Comparison of ENCODE assay signal across 1 cellular context in genomic region chr16:8924214-8924613, GRCh38.
TF ChIP-seq lines count a peak whose summit lies in the region.

No MANE protein-coding gene starts in this region.

TF ChIP-seq in GM12878, 131 proteins besides CTCF, POLR2A, EP300 and RAD21:
- TF ChIP-seq SMAD5 (IDR thresholded peaks at IDR 0.05; ENCODE audit: low read depth) (no peak), FOS (IDR thresholded peaks at IDR 0.05; ENCODE audit: borderline replicate concordance, extremely low read depth, insufficient read length) (no peak), TBL1XR1 (IDR thresholded peaks at IDR 0.05; ENCODE audit: low read depth, low read length) (no peak), CEBPZ (IDR thresholded peaks at IDR 0.05; ENCODE audit: low read depth, low read length) (no peak), IKZF1 (conservative IDR thresholded peaks at IDR 0.05) (no peak), NBN (IDR thresholded peaks at IDR 0.05) (no peak), MEF2B (IDR thresholded peaks at IDR 0.05; ENCODE audit: partially characterized antibody, poor library complexity, severe bottlenecking) (no peak), YBX1 (IDR thresholded peaks at IDR 0.05) (no peak), EED (IDR thresholded peaks at IDR 0.05; ENCODE audit: low read depth) (no peak), E4F1 (IDR thresholded peaks at IDR 0.05; ENCODE audit: borderline replicate concordance, partially characterized antibody) (no peak), SREBF1 (IDR thresholded peaks at IDR 0.05; ENCODE audit: low read length) (no peak), SMARCA5 (IDR thresholded peaks at IDR 0.05) (no peak), RFX5 (IDR thresholded peaks at IDR 0.05; ENCODE audit: low read depth, low read length) (no peak), SKIL (IDR thresholded peaks at IDR 0.05; ENCODE audit: low read depth, poor library complexity, severe bottlenecking) (no peak), HCFC1 (IDR thresholded peaks at IDR 0.05; ENCODE audit: low read length) (no peak), BRCA1 (IDR thresholded peaks at IDR 0.05; ENCODE audit: low read depth, low read length) (no peak), IRF3 (IDR thresholded peaks at IDR 0.05) (no peak), MTA2 (IDR thresholded peaks at IDR 0.05; ENCODE audit: low read depth) (no peak), CREB1 (IDR thresholded peaks at IDR 0.05; ENCODE audit: low read depth) (no peak)
